8 cellular contexts compared by ENCODE assay signal in the genomic region with DNA sequence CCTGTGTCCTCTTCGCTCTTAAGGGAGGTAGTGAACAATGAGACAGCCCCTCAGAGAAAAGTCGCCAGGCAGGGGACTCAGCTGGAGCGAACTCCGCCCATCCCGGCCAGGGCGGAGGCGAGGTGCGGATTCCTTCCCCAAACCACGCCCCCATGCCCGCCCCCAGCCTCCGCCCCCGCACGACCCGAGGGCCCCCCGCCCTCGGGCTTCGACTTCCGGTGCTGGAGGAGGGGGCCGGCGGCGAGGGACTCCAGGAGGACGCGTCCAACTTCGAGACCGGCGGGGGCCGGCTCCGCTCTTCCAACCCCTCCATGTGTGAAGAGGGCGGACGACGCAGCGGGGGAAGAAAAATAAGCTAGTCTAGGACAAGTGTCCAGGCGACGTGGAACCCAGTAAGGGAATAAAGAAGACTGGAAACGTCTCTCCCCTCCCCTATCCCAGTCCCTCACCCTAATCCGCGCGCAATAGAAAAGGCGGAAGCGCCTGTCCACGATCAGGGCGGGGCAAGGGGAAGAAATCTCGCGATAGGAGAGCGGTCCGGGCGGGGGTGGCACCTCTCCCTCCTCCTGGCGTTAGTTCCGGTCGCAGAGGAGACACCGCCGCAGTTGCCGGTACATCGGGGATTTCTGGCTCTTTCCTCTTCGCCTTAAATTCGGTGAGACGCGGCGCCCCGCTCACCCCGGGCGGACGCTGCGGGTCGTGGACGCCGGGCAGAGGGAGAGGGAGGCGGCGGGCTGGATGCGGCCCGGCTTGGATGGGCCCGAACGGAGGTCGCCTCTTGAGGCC. TPM values are rescaled to one million over a fixed set of nuclear protein-coding genes. Genes with fewer than 3 reads are reported as not detected.
DNase-seq lines count a peak whose midpoint lies in the region; ATAC-seq and TF ChIP-seq lines count a peak whose summit lies in the region.

Gene BZW1, plus strand, starts transcription at position 575 of the 786 bp plus-strand sequence. CDS start 1,308 bp downstream, outside the sequence.

- H3K4me1 Mint-ChIP-seq in H9, result peaks cover 16 to 22% of the 10 kb centered on the region in 2 experiments
- H3K4me1 Mint-ChIP-seq in nephron progenitor cell, result peaks cover 47% of the 10 kb centered on the region
- H3K4me1 Mint-ChIP-seq in stimulated activated naive CD8-positive, alpha-beta T cell treated with anti-CD3 and anti-CD28 coated beads, Interleukin-15, amount 100 ng/mL, for 72 hours, result peaks cover 56% of the 10 kb centered on the region

- peak within 1 kb of the TSS; percentile 97 for H3K18ac ChIP-seq in H9 (ENCODE audit: insufficient read length, low read depth, low read length)

- no peak within 1 kb of the TSS for H4K91ac ChIP-seq in H9 (ENCODE audit: insufficient read length, low read depth, low read length)

- H3K4me1 ChIP-seq in H9 (ENCODE audit: insufficient read depth, low read length), result no peaks in the 10 kb centered on the region

- H3K27ac Mint-ChIP-seq in H9 (peak within 1 kb of the TSS; percentile 99 to 100 (median 99)), nephron progenitor cell (peak within 1 kb of the TSS; percentile 100)
- peak within 1 kb of the TSS; percentile 100 for H3K27ac Mint-ChIP-seq in stimulated activated naive CD8-positive, alpha-beta T cell treated with anti-CD3 and anti-CD28 coated beads, Interleukin-15, amount 100 ng/mL, for 72 hours

- no peak within 1 kb of the TSS for H3K23ac ChIP-seq in H9 (ENCODE audit: insufficient read length, low read depth, low read length)

- peaks cover 43% of the 10 kb centered on the region for H3K36me3 ChIP-seq in MG63

- TF ChIP-seq CTCF in H9 (conservative IDR thresholded peaks at IDR 0.05), result no peak
- no peak for TF ChIP-seq CTCF in fibroblast of the aortic adventitia (IDR thresholded peaks at IDR 0.05; ENCODE audit: insufficient read depth, low read length)
- TF ChIP-seq CTCF in nephron progenitor cell (IDR thresholded peaks at IDR 0.05), result no peak

- no peak within 1 kb of the TSS for H2BK20ac ChIP-seq in H9 (ENCODE audit: low read depth, low read length, poor library complexity, severe bottlenecking)

- H3K9me3 ChIP-seq in H9 (ENCODE audit: control insufficient read depth, low read depth, low read length) (no peaks in the 10 kb centered on the region), MG63 (no peaks in the 10 kb centered on the region)

- no peak within 1 kb of the TSS for H2BK15ac ChIP-seq in H9 (ENCODE audit: low read depth, low read length)

- peak within 1 kb of the TSS; percentile 93 for H3K4me2 ChIP-seq in H9 (ENCODE audit: insufficient read depth, insufficient read length, low read length)

- peak within 1 kb of the TSS; percentile 96 for H3K9ac ChIP-seq in H9 (ENCODE audit: extremely low read depth, insufficient read length, low read length)

- no peaks in the 10 kb centered on the region for H3K27me3 Mint-ChIP-seq in H9 (ENCODE audit: low read depth)
- no peaks in the 10 kb centered on the region for H3K27me3 Mint-ChIP-seq in nephron progenitor cell (ENCODE audit: low read depth, poor library complexity)
- H3K27me3 Mint-ChIP-seq in stimulated activated naive CD8-positive, alpha-beta T cell treated with anti-CD3 and anti-CD28 coated beads, Interleukin-15, amount 100 ng/mL, for 72 hours, result no peaks in the 10 kb centered on the region

- no peak within 1 kb of the TSS for H2BK12ac ChIP-seq in H9 (ENCODE audit: insufficient read length, low read depth, low read length)

- H3K79me1 ChIP-seq in H9 (ENCODE audit: insufficient read depth, low read depth, low read length, poor library complexity, severe bottlenecking), result no peaks in the 10 kb centered on the region

- no peak within 1 kb of the TSS for H3K56ac ChIP-seq in H9 (ENCODE audit: insufficient read length, low read depth, low read length)

- H2AK5ac ChIP-seq in H9 (ENCODE audit: insufficient read length, low read length), result no peak within 1 kb of the TSS

- H3K4me3 ChIP-seq in MG63, result peak within 1 kb of the TSS; percentile 89
- H3K4me3 ChIP-seq in fibroblast of the aortic adventitia (ENCODE audit: low read depth, low read length), result peak within 1 kb of the TSS; percentile 92

- WGBS in H9 (ENCODE audit: extremely low coverage, insufficient read length, low lambda C conversion rate), result no CpG with 5 or more reads among the region's 74 CpGs

- no peak within 1 kb of the TSS for H4K5ac ChIP-seq in H9 (ENCODE audit: insufficient read length, low read depth, low read length)

- no peaks in the 10 kb centered on the region; a peak in 2 of 5 replicates for H3K9me3 Mint-ChIP-seq in H9
- no peaks in the 10 kb centered on the region for H3K9me3 Mint-ChIP-seq in nephron progenitor cell
- H3K9me3 Mint-ChIP-seq in stimulated activated naive CD8-positive, alpha-beta T cell treated with anti-CD3 and anti-CD28 coated beads, Interleukin-15, amount 100 ng/mL, for 72 hours, result no peaks in the 10 kb centered on the region

- H4K8ac ChIP-seq in H9 (replicated peaks; ENCODE audit: insufficient read length, low read depth, low read length), result no peak within 1 kb of the TSS

- H4K20me1 ChIP-seq in H9 (ENCODE audit: control insufficient read depth, insufficient read depth, insufficient read length), result no peaks in the 10 kb centered on the region

- H3K79me2 ChIP-seq in H9 (ENCODE audit: insufficient read depth, low read length), result peaks cover 22% of the 10 kb centered on the region

- peaks cover 5% of the 10 kb centered on the region for H3K23me2 ChIP-seq in H9 (ENCODE audit: insufficient read length, low read depth, low read length, poor library complexity, severe bottlenecking)

- H3K27me3 ChIP-seq in H9 (ENCODE audit: insufficient read depth, low read length) (no peaks in the 10 kb centered on the region), MG63 (no peaks in the 10 kb centered on the region)

- no peak within 1 kb of the TSS for H3T11ph ChIP-seq in H9 (ENCODE audit: low read length)

- no peak within 1 kb of the TSS for H2BK120ac ChIP-seq in H9 (ENCODE audit: low read depth, low read length, poor library complexity, severe bottlenecking)

- no peak within 1 kb of the TSS for H2AFZ ChIP-seq in H9 (ENCODE audit: low read length)

- H3K27ac ChIP-seq in H9 (ENCODE audit: insufficient read length, low read depth, low read length), result peak within 1 kb of the TSS; percentile 24

- peak; percentile 77 for ATAC-seq in stimulated activated naive CD8-positive, alpha-beta T cell treated with anti-CD3 and anti-CD28 coated beads, Interleukin-15, amount 100 ng/mL, for 72 hours

- H3K36me3 Mint-ChIP-seq in H9 (ENCODE audit: insufficient read depth in 1 of 3, low read depth in 3 of 3) (peaks cover 29 to 39% (median 38%) of the 10 kb centered on the region in 3 experiments), nephron progenitor cell (ENCODE audit: low read depth) (peaks cover 28% of the 10 kb centered on the region)

- DNase-seq in ELR (ENCODE audit: low read depth) (peak; percentile 99), H9 (peak; percentile 97), MG63 (peak; percentile 94), SHP77 treated with DMSO at 0.1 percent for 48 hours (lab: John Stamatoyannopoulos, UW) (peak; percentile 88), fibroblast of the aortic adventitia (ENCODE audit: low read depth) (peak; percentile 97), nephron progenitor cell (peak; percentile 95)
- peak; percentile 98 for DNase-seq in activated effector memory CD4-positive, alpha-beta T cell treated with anti-CD3 and anti-CD28 coated beads, Interleukin-2, amount 50 U/mL, for 16 hours
- peak; percentile 97 to 98 for DNase-seq in stimulated activated naive CD8-positive, alpha-beta T cell treated with anti-CD3 and anti-CD28 coated beads, Interleukin-15, amount 100 ng/mL, for 72 hours

- peak within 1 kb of the TSS; percentile 14 for H2BK5ac ChIP-seq in H9 (ENCODE audit: insufficient read length, low read length)

- H3K4me3 Mint-ChIP-seq in H9 (peak within 1 kb of the TSS; percentile 99 to 100), nephron progenitor cell (peak within 1 kb of the TSS; percentile 98)
- peak within 1 kb of the TSS; percentile 91 to 96 for H3K4me3 Mint-ChIP-seq in stimulated activated naive CD8-positive, alpha-beta T cell treated with anti-CD3 and anti-CD28 coated beads, Interleukin-15, amount 100 ng/mL, for 72 hours

- H3K4ac ChIP-seq in H9 (ENCODE audit: low read depth, low read length), result no peak within 1 kb of the TSS

- H3K14ac ChIP-seq in H9 (ENCODE audit: insufficient read depth, low read length), result peak within 1 kb of the TSS; percentile 97

RNA-seq across cellular contexts. Expression of gene BZW1, which starts in this region (rescaled TPM):
- 366 and 370 TPM in 2 replicates for total RNA-seq in H9 (2021)
- 281 and 464 TPM in 2 replicates for total RNA-seq in MG63 (2014; rRNA removed; shearing (Covaris generic); ENCODE audit: low replicate concordance)
- total RNA-seq in fibroblast of the aortic adventitia (ENCODE audit: low replicate concordance), result 931 and 1,135 TPM in 2 replicates

Comparison
In these comparisons a context has a peak if more than half of its experiments do, and no peak if none do; other contexts are left out.
1. Peak in every context shown above with its lines: DNase-seq, ATAC-seq, H3K4me3 ChIP-seq and H3K27ac ChIP-seq.